Comparison of ENCODE assay signal across 8 cellular contexts in the genomic region with DNA sequence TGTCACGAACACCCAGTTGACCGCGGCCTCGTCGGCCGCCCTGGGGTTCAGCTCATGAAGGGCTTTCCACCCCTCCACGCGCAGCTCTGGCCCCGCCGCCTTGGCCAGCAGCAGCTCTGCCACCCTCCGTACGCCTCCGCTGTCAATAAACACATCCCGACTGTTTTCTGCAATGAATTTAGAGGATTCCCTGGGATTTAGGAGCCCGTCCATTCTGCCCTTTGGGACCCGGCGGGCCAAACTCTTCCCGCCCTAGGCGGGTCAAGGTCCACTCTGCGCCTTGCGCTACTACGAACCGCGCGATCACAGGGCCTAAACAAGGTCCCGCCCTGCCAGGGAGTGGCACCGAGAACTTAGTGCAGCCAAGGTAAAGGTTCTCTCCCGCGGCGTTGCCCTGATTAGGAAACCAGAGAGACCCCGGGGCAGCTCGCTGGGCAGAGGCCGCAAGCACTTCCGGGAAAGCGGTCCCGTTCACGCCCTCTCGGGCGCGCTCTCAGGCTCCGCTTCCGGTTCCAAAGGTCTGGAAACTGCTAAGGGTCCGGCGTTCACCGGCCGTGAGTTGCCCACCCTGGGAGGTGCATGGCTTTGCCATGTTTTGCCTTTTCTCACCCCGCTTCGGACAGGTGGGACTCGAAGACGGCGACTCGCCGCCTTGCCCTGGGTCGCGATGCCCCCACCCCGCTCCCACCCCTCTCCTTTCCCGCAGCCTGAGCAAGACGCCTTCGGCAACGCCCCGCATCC. TPM values are rescaled to one million over a fixed set of nuclear protein-coding genes. Genes with fewer than 3 reads are reported as not detected.
DNase-seq lines count a peak whose midpoint lies in the region; ATAC-seq and TF ChIP-seq lines count a peak whose summit lies in the region.

No MANE protein-coding gene starts in this region.

- peak; percentile 82 for ATAC-seq in GM19397 (IDR thresholded peaks at IDR 0.05; ENCODE audit: unreplicated experiment)
- peak; percentile 56 for ATAC-seq in HG03558 (IDR thresholded peaks at IDR 0.05; ENCODE audit: extremely low read depth, unreplicated experiment)
- peak; percentile 66 to 85 for ATAC-seq in activated naive CD4-positive, alpha-beta T cell treated with anti-CD3 and anti-CD28 coated beads, Interleukin-2, amount 50 U/mL, for 72 hours
- peak; percentile 96 for ATAC-seq in left cardiac atrium

- DNase-seq in COR-L47 (lab: John Stamatoyannopoulos, UW) (peak; percentile 67), RPMI8226 (peak; percentile 61), left cardiac atrium (peak; percentile 86), progenitor cell of endocrine pancreas (ENCODE audit: low spot score, unreplicated experiment) (peak; percentile 35), NCI-H1048 (lab: John Stamatoyannopoulos, UW) (no peak)
- peak; percentile 65 to 76 for DNase-seq in activated naive CD4-positive, alpha-beta T cell treated with anti-CD3 and anti-CD28 coated beads, Interleukin-2, amount 50 U/mL, for 72 hours (ENCODE audit: low spot score in 2 of 2)

- TF ChIP-seq CTCF in progenitor cell of endocrine pancreas (IDR thresholded peaks at IDR 0.05; ENCODE audit: unreplicated experiment), result no peak

- peaks cover 6% of the 10 kb centered on the region for H3K4me1 Mint-ChIP-seq in progenitor cell of endocrine pancreas (ENCODE audit: low read depth)

- H3K27ac Mint-ChIP-seq in activated naive CD4-positive, alpha-beta T cell treated with anti-CD3 and anti-CD28 coated beads, Interleukin-2, amount 50 U/mL, for 72 hours, result peak overlapping the region; percentile 98 to 100
- H3K27ac Mint-ChIP-seq in progenitor cell of endocrine pancreas, result peak overlapping the region; percentile 96

- no peaks in the 10 kb centered on the region for H3K9me3 Mint-ChIP-seq in activated naive CD4-positive, alpha-beta T cell treated with anti-CD3 and anti-CD28 coated beads, Interleukin-2, amount 50 U/mL, for 72 hours
- H3K9me3 Mint-ChIP-seq in progenitor cell of endocrine pancreas (ENCODE audit: low read depth), result no peaks in the 10 kb centered on the region

- intact Hi-C loops in left cardiac atrium (cut with DNase I), result no loop called here

- peaks cover 16 to 19% of the 10 kb centered on the region in 2 donors for H3K36me3 Mint-ChIP-seq in activated naive CD4-positive, alpha-beta T cell treated with anti-CD3 and anti-CD28 coated beads, Interleukin-2, amount 50 U/mL, for 72 hours
- peaks cover 1% of the 10 kb centered on the region for H3K36me3 Mint-ChIP-seq in progenitor cell of endocrine pancreas (ENCODE audit: insufficient read depth)

- no peaks in the 10 kb centered on the region for H3K27me3 Mint-ChIP-seq in progenitor cell of endocrine pancreas

- peak overlapping the region; percentile 89 for H3K4me3 Mint-ChIP-seq in progenitor cell of endocrine pancreas (ENCODE audit: low read depth)

RNA-seq across cellular contexts. Expression of gene HNRNPK, which starts 23.6 kb away (rescaled TPM):
- 100 to 1,000 TPM; 568 to 788 TPM for total RNA-seq in activated naive CD4-positive, alpha-beta T cell treated with anti-CD3 and anti-CD28 coated beads, Interleukin-2, amount 50 U/mL, for 72 hours
- total RNA-seq in left cardiac atrium (100 to 1,000 TPM; 278 to 341 TPM), progenitor cell of endocrine pancreas (716 and 720 TPM in 2 replicates)

RNA-seq across cellular contexts. Expression of gene RMI1, which starts 24.1 kb away (rescaled TPM):
- 10 to 100 TPM; 16.0 to 26.7 TPM for total RNA-seq in activated naive CD4-positive, alpha-beta T cell treated with anti-CD3 and anti-CD28 coated beads, Interleukin-2, amount 50 U/mL, for 72 hours
- total RNA-seq in left cardiac atrium (1 to 10 TPM; 3.8 to 4.0 TPM), progenitor cell of endocrine pancreas (17.0 and 19.0 TPM in 2 replicates)

RNA-seq across cellular contexts. Expression of gene KIF27, which starts 35.2 kb away (rescaled TPM):
- 1 to 10 TPM; 4.7 to 4.9 TPM for total RNA-seq in activated naive CD4-positive, alpha-beta T cell treated with anti-CD3 and anti-CD28 coated beads, Interleukin-2, amount 50 U/mL, for 72 hours
- 1 to 10 TPM; 4.5 to 4.8 TPM for total RNA-seq in left cardiac atrium
- 22.5 and 24.6 TPM in 2 replicates for total RNA-seq in progenitor cell of endocrine pancreas
